ENCODE assay signal across 24 cellular contexts in genomic region chr14:65906948-65907347, GRCh38.
DNase-seq lines count a peak whose midpoint lies in the region; ATAC-seq, FAIRE-seq and TF ChIP-seq lines count a peak whose summit lies in the region.
"Had no signal": no experiment of that assay in that cellular context is flagged by ENCODE, and none has a peak within 500 bp of the region (broad histone marks: within the 10 kb centered on the region; RNA-seq: fewer than 3 reads in every experiment).

No MANE protein-coding gene starts in this region.

- intact Hi-C loops in HepG2 (cut with micrococcal nuclease; ENCODE audit: unreplicated experiment) (no loop called here), right lobe of liver (cut with DNase I) (no loop called here), left ventricle myocardium inferior (cut with micrococcal nuclease) (no loop called here)

- POLR2A ChIA-PET in HepG2 (lab: Yijun Ruan, JAX): no interaction called here
- POLR2A ChIA-PET in HEK293 (lab: Yijun Ruan, JAX): no interaction called here
- POLR2A ChIA-PET in H1 (lab: Charles Lee; ENCODE audit: partially characterized antibody): interaction anchor here (0.7 kb wide), 1 partner anchor 10 kb away, joined by 8 read pairs; no protein-coding TSS in a partner anchor

- H2BK20ac ChIP-seq in H1 (ENCODE audit: low read length): no peak overlapping the region

- BruUV-seq in HepG2 (replicated peaks; lab: Mats Ljungman, UMichigan): no TSS peak

- no peak overlapping the region for H3K23ac ChIP-seq in H1 (ENCODE audit: insufficient read length)

- ATAC-seq in HepG2 (no peak), right lobe of liver (no peak)
- ATAC-seq: A549; CD8-positive, alpha-beta T cell had no signal

- H2BK15ac ChIP-seq in H1 (ENCODE audit: low read length): no peak overlapping the region

- FAIRE-seq in HepG2 (lab: Jason Lieb, UNC) (no peak), H1 (lab: Jason Lieb, UNC) (no peak), urothelium cell line (lab: Jason Lieb, UNC) (peak; percentile 23)
- FAIRE-seq: A549, D721Med, G401.6, GM12891, GM19239 had no signal

- no peaks in the 10 kb centered on the region for H3K27me3 ChIP-seq in HepG2 (ENCODE audit: control insufficient read depth in 1 of 2, insufficient read depth in 2 of 2, low read length in 2 of 2)
- H3K27me3 ChIP-seq in right lobe of liver: no peaks in the 10 kb centered on the region
- no peaks in the 10 kb centered on the region for H3K27me3 ChIP-seq in H1 (replicated peaks in 1 of 4; ENCODE audit: control insufficient read depth in 3 of 4, extremely low read depth in 1 of 4, insufficient read depth in 3 of 4, low read length in 3 of 4)
- H3K27me3 ChIP-seq in left ventricle myocardium inferior (ENCODE audit: low read depth): peaks cover 41% of the 10 kb centered on the region
- H3K27me3 ChIP-seq: BLaER1 treated with 17β-estradiol and CSF1 and Interleukin-3, amounts not matched to agents 10 nM and 100 nM had no signal

- TF ChIP-seq RAD21 in HepG2 (CRISPR knock-in tag; IDR thresholded peaks at IDR 0.05) (no peak), H1 (IDR thresholded peaks at IDR 0.05 in 1 of 2, conservative IDR thresholded peaks at IDR 0.05 in 1 of 2; ENCODE audit: low read depth in 2 of 2, low read length in 2 of 2) (no peak)

- H3K18ac ChIP-seq in H1 (ENCODE audit: extremely low read depth, low read length): no peak overlapping the region

- H3K4me3 ChIP-seq in HepG2 (replicated peaks in 1 of 3; ENCODE audit: insufficient read depth in 1 of 3, low read depth in 2 of 3, low read length in 3 of 3) (no peak overlapping the region), right lobe of liver (no peak overlapping the region), HEK293 (ENCODE audit: low read depth, low read length) (no peak overlapping the region), H1 (ENCODE audit: extremely low read depth in 1 of 4, insufficient read depth in 2 of 4, low read depth in 3 of 4, low read length in 4 of 4) (no peak overlapping the region), left ventricle myocardium inferior (no peak overlapping the region)
- H3K4me3 ChIP-seq: A549; BLaER1 treated with 17β-estradiol and CSF1 and Interleukin-3, amounts not matched to agents 10 nM and 100 nM had no signal

- H3K36me3 ChIP-seq in HepG2 (replicated peaks in 1 of 2; ENCODE audit: control insufficient read depth in 1 of 2, insufficient read depth in 2 of 2, low read length in 2 of 2) (no peaks in the 10 kb centered on the region), right lobe of liver (no peaks in the 10 kb centered on the region), HEK293 (ENCODE audit: control insufficient read depth in 2 of 2, insufficient read depth in 1 of 2, low read length in 2 of 2) (no peaks in the 10 kb centered on the region), H1 (ENCODE audit: control insufficient read depth in 2 of 4, insufficient read depth in 4 of 4, low read length in 3 of 4) (no peaks in the 10 kb centered on the region), left ventricle myocardium inferior (no peaks in the 10 kb centered on the region)
- H3K36me3 ChIP-seq: BLaER1 treated with 17β-estradiol and CSF1 and Interleukin-3, amounts not matched to agents 10 nM and 100 nM had no signal

- H4K8ac ChIP-seq in H1 (ENCODE audit: extremely low read depth, insufficient read depth, low read length): no peak overlapping the region

- H2AFZ ChIP-seq in HepG2 (ENCODE audit: low read length) (no peak overlapping the region), H1 (ENCODE audit: low read length) (peak overlapping the region; percentile 73)

- DNase-seq in HepG2 (ENCODE audit: low spot score): no peak
- DNase-seq in right lobe of liver: no peak
- no peak for DNase-seq in H1 (ENCODE audit: low read depth in 1 of 2, low spot score in 2 of 2)
- no peak for DNase-seq in urothelium cell line (ENCODE audit: low spot score)
- no peak for DNase-seq in left ventricle myocardium inferior
- DNase-seq in NCI-H2107 treated with DMSO at 0.1 percent for 48 hours (lab: John Stamatoyannopoulos, UW; ENCODE audit: unreplicated experiment): no peak
- DNase-seq in activated gamma-delta T cell treated with Interleukin-2 at 50 U/mL for 16 hours: no peak
- DNase-seq: AML-193; Caco-2; Calu3; CD4-positive, alpha-beta T cell; CD8-positive, alpha-beta T cell; DMS53; DMS79; GF-D8 had no signal

- H3K4me2 ChIP-seq in HepG2 (ENCODE audit: low read depth, low read length): no peak overlapping the region
- no peak overlapping the region for H3K4me2 ChIP-seq in H1 (ENCODE audit: insufficient read depth in 1 of 2, low read depth in 2 of 2, low read length in 2 of 2)
- H3K4me2 ChIP-seq: A549; BLaER1 treated with 17β-estradiol and CSF1 and Interleukin-3, amounts not matched to agents 10 nM and 100 nM had no signal

- no peak overlapping the region for H4K91ac ChIP-seq in H1 (replicated peaks; ENCODE audit: insufficient read length, low read length)

- no peak overlapping the region for H4K5ac ChIP-seq in H1 (ENCODE audit: insufficient read length, low read depth, low read length)

- H3K27ac ChIP-seq in HepG2 (ENCODE audit: extremely low read length, insufficient read depth, low read length): no peak overlapping the region
- no peak overlapping the region for H3K27ac ChIP-seq in right lobe of liver
- no peak overlapping the region for H3K27ac ChIP-seq in HEK293 (ENCODE audit: extremely low read depth, low read depth, low read length)
- no peak overlapping the region for H3K27ac ChIP-seq in H1 (ENCODE audit: low read depth, low read length)
- H3K27ac ChIP-seq in left ventricle myocardium inferior (replicated peaks): no peak overlapping the region
- H3K27ac ChIP-seq: 22Rv1; A549; BLaER1 treated with 17β-estradiol and CSF1 and Interleukin-3, amounts not matched to agents 10 nM and 100 nM; C4-2B had no signal

- H2BK5ac ChIP-seq in H1 (ENCODE audit: low read depth, low read length): no peak overlapping the region

- H3K79me2 ChIP-seq in HepG2 (ENCODE audit: insufficient read depth, low read length): no peaks in the 10 kb centered on the region
- H3K79me2 ChIP-seq in H1 (ENCODE audit: control insufficient read depth in 1 of 2, insufficient read depth in 2 of 2, low read length in 2 of 2): no peaks in the 10 kb centered on the region

- H3K9me3 ChIP-seq in HepG2 (ENCODE audit: low read length): no peaks in the 10 kb centered on the region
- no peaks in the 10 kb centered on the region for H3K9me3 ChIP-seq in right lobe of liver
- no peaks in the 10 kb centered on the region for H3K9me3 ChIP-seq in HEK293 (ENCODE audit: control insufficient read depth, insufficient read depth, low read depth, low read length)
- H3K9me3 ChIP-seq in H1 (ENCODE audit: insufficient read depth in 2 of 2, low read depth in 1 of 2, low read length in 1 of 2): no peaks in the 10 kb centered on the region
- H3K9me3 ChIP-seq in left ventricle myocardium inferior (replicated peaks): peaks cover 1% of the 10 kb centered on the region
- H3K9me3 ChIP-seq: A549, Caco-2 had no signal

- no peak overlapping the region for H2BK120ac ChIP-seq in H1 (replicated peaks; ENCODE audit: low read depth, low read length)

- H3K56ac ChIP-seq in H1 (replicated peaks; ENCODE audit: insufficient read length, low read depth, low read length): no peak overlapping the region

- H3K23me2 ChIP-seq in H1 (ENCODE audit: low read depth, low read length): peaks cover 4% of the 10 kb centered on the region; the same call in 1 of the 2 replicates

- TF ChIP-seq EP300 in HepG2 (IDR thresholded peaks at IDR 0.05; ENCODE audit: low read depth in 2 of 2, low read length in 2 of 2): no peak
- TF ChIP-seq EP300 in HepG2 (CRISPR knock-in tag; IDR thresholded peaks at IDR 0.05; ENCODE audit: borderline replicate concordance): no peak
- no peak for TF ChIP-seq EP300 in H1 (IDR thresholded peaks at IDR 0.05; ENCODE audit: borderline replicate concordance in 1 of 2, low read depth in 2 of 2, low read length in 2 of 2)

- CTCF ChIA-PET in HepG2 (lab: Yijun Ruan, JAX; ENCODE audit: low intra/inter-chr PET ratio, low total read pairs) (no interaction called here), HEK293 (lab: Yijun Ruan, JAX) (no interaction called here), H1 (lab: Charles Lee; ENCODE audit: partially characterized antibody) (interaction anchor here (0.7 kb wide), 1 partner anchor 1270 kb away, joined by 3 read pairs; no protein-coding TSS in a partner anchor)

- H2AK5ac ChIP-seq in H1 (ENCODE audit: low read depth, low read length): no peak overlapping the region

- TF ChIP-seq CTCF in HepG2 (CRISPR knock-in tag; IDR thresholded peaks at IDR 0.05) (no peak), right lobe of liver (IDR thresholded peaks at IDR 0.05) (no peak), HEK293 (tag by site-specific recombination; IDR thresholded peaks at IDR 0.05) (no peak), H1 (IDR thresholded peaks at IDR 0.05; ENCODE audit: control extremely low read depth in 1 of 3, insufficient read depth in 1 of 3, low read depth in 1 of 3, low read length in 3 of 3) (no peak), left ventricle myocardium inferior (IDR thresholded peaks at IDR 0.05; ENCODE audit: borderline replicate concordance) (no peak)

- in situ Hi-C loops in HepG2 (cut with HindIII; ENCODE audit: extremely low pct_ligation_motif_present, low pct_unique_long_range_greater_than_20kb): no loop called here

- TF ChIP-seq POLR2A in HepG2 (IDR thresholded peaks at IDR 0.05; ENCODE audit: insufficient read depth in 1 of 2, low read depth in 2 of 2, low read length in 2 of 2) (no peak), right lobe of liver (IDR thresholded peaks at IDR 0.05) (no peak), H1 (IDR thresholded peaks at IDR 0.05; ENCODE audit: control extremely low read depth in 1 of 2, low read depth in 2 of 2, low read length in 2 of 2) (no peak)

- 5% methylated on average over 2 of the region's 2 CpGs for WGBS in HepG2 (ENCODE audit: low lambda C conversion rate)
- WGBS in right lobe of liver (ENCODE audit: insufficient coverage, low coverage, low lambda C conversion rate, missing lambda C conversion rate): 67% methylated on average over 2 of the region's 2 CpGs
- WGBS in H1 (ENCODE audit: extremely low coverage in 1 of 2, insufficient coverage in 1 of 2, insufficient read length in 1 of 2, insufficient replicate concordance in 2 of 2, low coverage in 1 of 2, low lambda C conversion rate in 2 of 2, missing lambda C conversion rate in 1 of 2), 2 experiments: 82% methylated on average over 2 of the region's 2 CpGs; no CpG with 5 or more reads in 1 of the 2 experiments

- H3K79me1 ChIP-seq in H1 (ENCODE audit: low read depth, low read length): no peaks in the 10 kb centered on the region

- H3K14ac ChIP-seq in H1 (ENCODE audit: insufficient read length): no peak overlapping the region

- no peak overlapping the region for H2BK12ac ChIP-seq in H1 (ENCODE audit: low read depth, low read length)

- H3K9ac ChIP-seq in HepG2 (ENCODE audit: insufficient read depth, low read depth, low read length) (no peak overlapping the region), H1 (replicated peaks in 1 of 4; ENCODE audit: extremely low read depth in 1 of 4, low read depth in 3 of 4, low read length in 3 of 4) (no peak overlapping the region)
- H3K9ac ChIP-seq: BLaER1 treated with 17β-estradiol and CSF1 and Interleukin-3, amounts not matched to agents 10 nM and 100 nM had no signal

- H3K4me1 ChIP-seq in HepG2 (ENCODE audit: insufficient read depth, low read length) (no peaks in the 10 kb centered on the region), right lobe of liver (no peaks in the 10 kb centered on the region), HEK293 (ENCODE audit: control insufficient read depth, insufficient read depth, low read length) (no peaks in the 10 kb centered on the region), H1 (replicated peaks in 1 of 4; ENCODE audit: control insufficient read depth in 3 of 4, insufficient read depth in 4 of 4, low read length in 3 of 4) (no peaks in the 10 kb centered on the region; a peak in 1 of 7 replicates), left ventricle myocardium inferior (no peaks in the 10 kb centered on the region)
- H3K4me1 ChIP-seq: Caco-2 had no signal

- no peaks in the 10 kb centered on the region for H4K20me1 ChIP-seq in HepG2 (ENCODE audit: insufficient read depth, low read length)
- H4K20me1 ChIP-seq in H1 (replicated peaks in 1 of 2; ENCODE audit: control insufficient read depth in 1 of 2, insufficient read depth in 2 of 2, low read length in 2 of 2): no peaks in the 10 kb centered on the region
- H4K20me1 ChIP-seq: BLaER1 treated with 17β-estradiol and CSF1 and Interleukin-3, amounts not matched to agents 10 nM and 100 nM had no signal

- no peak overlapping the region for H3K4ac ChIP-seq in H1 (replicated peaks; ENCODE audit: insufficient read length, low read depth, low read length)
